ENCODE assay signal across 8 cellular contexts in genomic region chr20:38748097-38748862, GRCh38. TPM values are rescaled to one million over a fixed set of nuclear protein-coding genes. Genes with fewer than 3 reads are reported as not detected.
DNase-seq lines count a peak whose midpoint lies in the region; ATAC-seq, FAIRE-seq and TF ChIP-seq lines count a peak whose summit lies in the region.

Gene ACTR5, plus strand, starts transcription at chr20:38748460. Its CDS starts 19 bp downstream, at chr20:38748479.

- peak within 1 kb of the TSS; percentile 70 to 78 (median 72) for H3K4me3 ChIP-seq in keratinocyte (ENCODE audit: control insufficient read depth in 2 of 3, extremely low read depth in 1 of 3, insufficient read depth in 2 of 3, low read depth in 1 of 3, low read length in 3 of 3)

- peak within 1 kb of the TSS; percentile 87 for H3K4me2 ChIP-seq in keratinocyte (ENCODE audit: control insufficient read depth, extremely low read depth, insufficient read depth, low read depth, low read length)

- H3K36me3 Mint-ChIP-seq in central memory CD8-positive, alpha-beta T cell (ENCODE audit: insufficient read depth), result peaks cover 16% of the 10 kb centered on the region

- peak within 1 kb of the TSS; percentile 87 for H3K27ac ChIP-seq in keratinocyte (ENCODE audit: control insufficient read depth, insufficient read depth, low read length)

- peaks cover 0 to 7% of the 10 kb centered on the region in 2 experiments for H3K36me3 ChIP-seq in keratinocyte (ENCODE audit: control insufficient read depth in 2 of 2, extremely low read depth in 1 of 2, insufficient read depth in 2 of 2, low read length in 2 of 2)

- peak; percentile 74 for TF ChIP-seq POLR2A in GM19193 (IDR thresholded peaks at IDR 0.05; ENCODE audit: extremely low read depth, insufficient read depth, insufficient read length)

- peaks cover 4% of the 10 kb centered on the region for H3K79me2 ChIP-seq in keratinocyte (ENCODE audit: control insufficient read depth, insufficient read depth, low read length)

- dilution Hi-C loops in keratinocyte (cut with MboI; ENCODE audit: extremely low pct_ligation_motif_present, low sequenced_read_pairs), result no loop called here

- no peak for FAIRE-seq in keratinocyte (lab: Jason Lieb, UNC)

- no peaks in the 10 kb centered on the region for H3K9me3 ChIP-seq in keratinocyte (ENCODE audit: control insufficient read depth, low read depth, low read length)

- peak; percentile 87 for DNase-seq in AML-193 (lab: John Stamatoyannopoulos, UW)
- peak; percentile 82 to 96 for DNase-seq in NCI-H446 (lab: John Stamatoyannopoulos, UW)
- peak; percentile 97 to 99 for DNase-seq in central memory CD8-positive, alpha-beta T cell (ENCODE audit: low spot score in 2 of 2)
- DNase-seq in keratinocyte (ENCODE audit: low read depth, low spot score), result no peak
- peak; percentile 99 for DNase-seq in stimulated activated CD4-positive, alpha-beta T cell treated with anti-CD3 and anti-CD28 coated beads, Interleukin-12 subunit alpha, Interleukin-12 subunit beta, amount 100 ng/mL, for 4 hours

- peak; percentile 73 for ATAC-seq in HG03378 (IDR thresholded peaks at IDR 0.05; ENCODE audit: unreplicated experiment)
- ATAC-seq in activated CD4-positive, CD25-positive, alpha-beta regulatory T cell treated with anti-CD3 and anti-CD28 coated beads, Interleukin-2, amount 50 U/mL, for 24 hours, result peak; percentile 84 to 87
- peak; percentile 87 for ATAC-seq in central memory CD8-positive, alpha-beta T cell (replicated peaks; ENCODE audit: extremely low read depth, poor library complexity, severe bottlenecking)

- peaks cover 13% of the 10 kb centered on the region for H3K4me1 ChIP-seq in keratinocyte (ENCODE audit: control insufficient read depth, extremely low read depth, insufficient read depth, low read length)

- peaks cover 32% of the 10 kb centered on the region for H3K4me1 Mint-ChIP-seq in central memory CD8-positive, alpha-beta T cell

- no peaks in the 10 kb centered on the region for H3K27me3 Mint-ChIP-seq in central memory CD8-positive, alpha-beta T cell

- H3K27me3 ChIP-seq in keratinocyte (ENCODE audit: control insufficient read depth, extremely low read depth, insufficient read depth, low read length), result no peaks in the 10 kb centered on the region

- no peaks in the 10 kb centered on the region for H3K9me1 ChIP-seq in keratinocyte (ENCODE audit: control insufficient read depth, extremely low read depth, insufficient read depth, low read length)

- no peaks in the 10 kb centered on the region for H4K20me1 ChIP-seq in keratinocyte (ENCODE audit: control insufficient read depth, extremely low read depth, insufficient read depth, low read length)

- peak within 1 kb of the TSS; percentile 99 for H2AFZ ChIP-seq in keratinocyte (ENCODE audit: control insufficient read depth, low read length)

- no peak for TF ChIP-seq CTCF in keratinocyte (optimal IDR thresholded peaks at IDR 0.05 in 1 of 3, IDR thresholded peaks at IDR 0.05 in 1 of 3, conservative IDR thresholded peaks at IDR 0.05 in 1 of 3; ENCODE audit: extremely low read depth in 1 of 3, insufficient read depth in 2 of 3, low read length in 3 of 3)

- peak within 1 kb of the TSS; percentile 99 for H3K27ac Mint-ChIP-seq in central memory CD8-positive, alpha-beta T cell (ENCODE audit: low read depth)

- H3K9ac ChIP-seq in keratinocyte (ENCODE audit: control insufficient read depth, extremely low read depth, insufficient read depth, low read length), result peak within 1 kb of the TSS; percentile 86

- H3K4me3 Mint-ChIP-seq in central memory CD8-positive, alpha-beta T cell, result peak within 1 kb of the TSS; percentile 97

- no peaks in the 10 kb centered on the region for H3K9me3 Mint-ChIP-seq in central memory CD8-positive, alpha-beta T cell

RNA-seq across cellular contexts. Expression of gene ACTR5, which starts in this region (rescaled TPM):
- polyA plus RNA-seq in keratinocyte, result 9.7 to 10.1 TPM (median 9.9 TPM) in 3 replicates
- 5.3 TPM for polyA plus RNA-seq in keratinocyte (2011; ENCODE audit: low read depth)
- 6.2 and 7.0 TPM in 2 replicates for polyA plus RNA-seq in keratinocyte (2011; cell fraction: cytosol; rRNA removed)
- polyA plus RNA-seq in keratinocyte (2011; cell fraction: nucleus; rRNA removed), result 19.4 and 21.8 TPM in 2 replicates
- 6.5 TPM in 2 replicates for polyA plus RNA-seq in keratinocyte (2012; ENCODE audit: low replicate concordance)
- polyA minus RNA-seq in keratinocyte, result 6.4 to 7.5 TPM (median 6.8 TPM) in 3 replicates
- polyA minus RNA-seq in keratinocyte (2011; cell fraction: cytosol; rRNA and poly(A)+ RNA removed), result 6.1 TPM
- 7.4 and 9.7 TPM in 2 replicates for polyA minus RNA-seq in keratinocyte (2011; cell fraction: nucleus; rRNA and poly(A)+ RNA removed)
